Comparison of ENCODE assay signal across 8 cellular contexts in the genomic region with DNA sequence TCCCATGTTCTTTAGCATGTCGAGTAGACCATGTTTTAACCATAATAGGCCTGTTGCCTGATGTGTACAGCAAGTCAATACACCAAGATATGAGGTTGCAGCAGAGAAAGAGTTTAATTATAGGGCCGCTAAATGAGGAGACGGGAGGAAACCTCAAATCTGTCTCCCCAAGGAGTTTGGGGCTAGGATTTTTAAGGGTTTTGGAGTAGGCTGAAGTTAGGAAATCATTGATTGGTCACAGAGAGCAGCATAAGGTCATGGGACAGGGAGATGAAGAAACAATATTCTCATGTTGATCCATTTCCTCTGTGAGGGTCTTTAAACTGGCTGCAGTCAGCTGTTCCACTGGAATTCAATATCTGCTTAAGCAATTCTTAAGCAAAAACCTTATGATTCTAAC.
"Had no signal": no experiment of that assay in that cellular context is flagged by ENCODE, and none has a peak within 500 bp of the region (broad histone marks: within the 10 kb centered on the region; RNA-seq: fewer than 3 reads in every experiment).

No MANE protein-coding gene starts in this region.

- H2AFZ ChIP-seq: GM23248 had no signal

- H3K4me3 ChIP-seq: GM23248 had no signal

- H3K4me2 ChIP-seq: KMS-11 had no signal

- ATAC-seq: HepG2 had no signal

- H3K27ac ChIP-seq: GM23248, HL-60, KMS-11 had no signal

- DNase-seq: GM23248, H9, HCEC 1CT, Kasumi-1, KBM-7 had no signal

- H3K9ac ChIP-seq: GM23248, KMS-11 had no signal
